In genomic region chr4:21276046-21276445, GRCh38 we compare ENCODE assay signal across 31 cellular contexts.
"Had no signal": no experiment of that assay in that cellular context is flagged by ENCODE, and none has a peak within 500 bp of the region (broad histone marks: within the 10 kb centered on the region; RNA-seq: fewer than 3 reads in every experiment).

No MANE protein-coding gene starts in this region.

- H3K9me3 ChIP-seq: adrenal gland, ascending aorta, body of pancreas, breast epithelium had no signal

- DNase-seq: activated effector memory CD4-positive, alpha-beta T cell treated with anti-CD3 and anti-CD28 coated beads, Interleukin-2, amount 50 U/mL, for 16 hours; activated effector memory CD4-positive, alpha-beta T cell treated with Interleukin-2 at 50 U/mL for 16 hours; activated gamma-delta T cell; activated gamma-delta T cell treated with Interleukin-2 at 50 U/mL for 16 hours; activated naive CD4-positive, alpha-beta T cell; activated naive CD4-positive, alpha-beta T cell treated with anti-CD3 and anti-CD28 coated beads for 36 hours; activated naive CD4-positive, alpha-beta T cell treated with anti-CD3 and anti-CD28 coated beads, Interleukin-2, amount 10 ng/mL, durations not matched to agents 7 days and 5 days; activated naive CD4-positive, alpha-beta T cell treated with anti-CD3 and anti-CD28 coated beads, Interleukin-2, amount 50 U/mL, for 16 hours; activated naive CD4-positive, alpha-beta T cell treated with Interleukin-2 at 50 U/mL for 16 hours; activated naive CD8-positive, alpha-beta T cell treated with anti-CD3 and anti-CD28 coated beads for 36 hours; activated naive CD8-positive, alpha-beta T cell treated with anti-CD3 and anti-CD28 coated beads, Interleukin-2, amount 10 ng/mL, durations not matched to agents 7 days and 5 days; activated naive CD8-positive, alpha-beta T cell treated with anti-CD3 and anti-CD28 coated beads, Interleukin-2, amount 50 U/mL, for 24 hours; activated T-cell treated with anti-CD3 and anti-CD28 coated beads, Interleukin-2, amount 50 U/mL, for 24 hours; activated T-cell treated with anti-CD3 and anti-CD28 coated beads, Interleukin-2, amount 50 U/mL, for 4 hours; activated T-cell treated with anti-CD3 and anti-CD28 coated beads, Interleukin-2, amount 50 U/mL, for 48 hours; activated T-cell treated with anti-CD3 and anti-CD28 coated beads, Interleukin-2, amount 50 U/mL, for 72 hours; adrenal gland; amniotic stem cell; amygdala; anterior cingulate cortex; aorta; body of pancreas; brain microvascular endothelial cell; caudate nucleus; central memory CD4-positive, alpha-beta T cell; cerebellar nuclear complex had no signal

- H3K27ac ChIP-seq: adrenal gland, ascending aorta, body of pancreas, brain microvascular endothelial cell, breast epithelium, cardiac muscle cell had no signal

- H3K4me1 ChIP-seq: adrenal gland, ascending aorta, body of pancreas, breast epithelium had no signal

- ATAC-seq: activated naive CD4-positive, alpha-beta T cell treated with anti-CD3 and anti-CD28 coated beads, Interleukin-2, amount 50 U/mL, for 72 hours; activated naive CD8-positive, alpha-beta T cell treated with anti-CD3 and anti-CD28 coated beads, Interleukin-2, amount 50 U/mL, for 24 hours; activated T-cell treated with anti-CD3 and anti-CD28 coated beads, Interleukin-2, amount 50 U/mL, for 4 hours; activated T-cell treated with anti-CD3 and anti-CD28 coated beads, Interleukin-2, amount 50 U/mL, for 72 hours; activated T-helper 17 cell treated with anti-CD3 and anti-CD28 coated beads, Interleukin-2, amount 50 U/mL, for 72 hours; body of pancreas had no signal

- H3K27me3 ChIP-seq: adrenal gland, ascending aorta, body of pancreas, brain microvascular endothelial cell, breast epithelium, cardiac muscle cell had no signal

- H3K4me3 ChIP-seq: adrenal gland, ascending aorta, body of pancreas, breast epithelium, cardiac muscle cell had no signal

- H3K36me3 ChIP-seq: adrenal gland, ascending aorta, brain microvascular endothelial cell, breast epithelium, cardiac muscle cell had no signal
